In the genomic region with DNA sequence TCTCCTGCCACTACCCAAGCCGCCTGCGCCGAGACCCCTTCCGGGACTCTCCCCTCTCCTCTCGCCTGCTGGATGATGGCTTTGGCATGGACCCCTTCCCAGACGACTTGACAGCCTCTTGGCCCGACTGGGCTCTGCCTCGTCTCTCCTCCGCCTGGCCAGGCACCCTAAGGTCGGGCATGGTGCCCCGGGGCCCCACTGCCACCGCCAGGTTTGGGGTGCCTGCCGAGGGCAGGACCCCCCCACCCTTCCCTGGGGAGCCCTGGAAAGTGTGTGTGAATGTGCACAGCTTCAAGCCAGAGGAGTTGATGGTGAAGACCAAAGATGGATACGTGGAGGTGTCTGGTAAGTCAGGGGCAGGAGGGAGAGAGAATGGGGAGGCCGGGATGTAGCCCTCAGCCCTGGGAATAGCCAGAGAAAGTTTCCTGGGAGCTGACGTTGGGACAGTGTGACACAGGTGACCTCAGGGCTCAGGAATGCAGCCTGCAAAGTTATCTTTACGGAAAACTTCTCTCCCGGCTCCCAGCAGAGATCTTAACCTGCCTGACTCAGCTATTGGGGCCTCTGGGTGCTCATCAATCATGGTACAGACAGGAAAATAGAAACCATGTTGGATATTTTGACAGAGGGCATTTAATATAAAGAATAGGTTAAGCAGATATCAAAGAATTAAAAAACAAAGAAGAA, we compare ENCODE assay signal across 8 cellular contexts. TPM values are rescaled to one million over a fixed set of nuclear protein-coding genes. Genes with fewer than 3 reads are reported as not detected.
DNase-seq lines count a peak whose midpoint lies in the region; ATAC-seq, FAIRE-seq and TF ChIP-seq lines count a peak whose summit lies in the region.

No MANE protein-coding gene starts in this region.

- no peaks in the 10 kb centered on the region for H3K27me3 ChIP-seq in body of pancreas
- no peaks in the 10 kb centered on the region for H3K27me3 ChIP-seq in keratinocyte (ENCODE audit: control insufficient read depth, extremely low read depth, insufficient read depth, low read length)

- intact Hi-C loops in body of pancreas (cut with DNase I) = no loop called here
- intact Hi-C loops in sciatic nerve (cut with DNase I) = no loop called here
- intact Hi-C loops in left colon (cut with DNase I, micrococcal nuclease) = no loop called here

- peaks cover 35% of the 10 kb centered on the region for H3K4me1 ChIP-seq in body of pancreas
- H3K4me1 ChIP-seq in keratinocyte (ENCODE audit: control insufficient read depth, extremely low read depth, insufficient read depth, low read length) = peaks cover 28% of the 10 kb centered on the region

- peak; percentile 26 to 66 (median 46) for TF ChIP-seq POLR2A in body of pancreas (IDR thresholded peaks at IDR 0.05)

- H3K27ac ChIP-seq in body of pancreas (peak overlapping the region; percentile 68 to 91 (median 82)), keratinocyte (ENCODE audit: control insufficient read depth, insufficient read depth, low read length) (no peak overlapping the region), temporal lobe (ENCODE audit: low read depth, low read length) (peak overlapping the region; percentile 53)

- H3K36me3 ChIP-seq in body of pancreas (replicated peaks in 1 of 2; ENCODE audit: insufficient read depth in 1 of 2, low read depth in 2 of 2) (no peaks in the 10 kb centered on the region), keratinocyte (ENCODE audit: control insufficient read depth in 2 of 2, extremely low read depth in 1 of 2, insufficient read depth in 2 of 2, low read length in 2 of 2) (no peaks in the 10 kb centered on the region)

- TF ChIP-seq CTCF in body of pancreas (IDR thresholded peaks at IDR 0.05) (no peak), keratinocyte (optimal IDR thresholded peaks at IDR 0.05 in 1 of 3, IDR thresholded peaks at IDR 0.05 in 1 of 3, conservative IDR thresholded peaks at IDR 0.05 in 1 of 3; ENCODE audit: extremely low read depth in 1 of 3, insufficient read depth in 2 of 3, low read length in 3 of 3) (no peak)

- H3K9ac ChIP-seq in keratinocyte (ENCODE audit: control insufficient read depth, extremely low read depth, insufficient read depth, low read length) = no peak overlapping the region

- H3K9me3 ChIP-seq in body of pancreas (no peaks in the 10 kb centered on the region), keratinocyte (ENCODE audit: control insufficient read depth, low read depth, low read length) (no peaks in the 10 kb centered on the region)

- dilution Hi-C loops in keratinocyte (cut with MboI; ENCODE audit: extremely low pct_ligation_motif_present, low sequenced_read_pairs) = no loop called here

- H3K4me2 ChIP-seq in keratinocyte (ENCODE audit: control insufficient read depth, extremely low read depth, insufficient read depth, low read depth, low read length) = peak overlapping the region; percentile 39

- H3K9me1 ChIP-seq in keratinocyte (ENCODE audit: control insufficient read depth, extremely low read depth, insufficient read depth, low read length) = no peaks in the 10 kb centered on the region

- ATAC-seq in body of pancreas (peak; percentile 77), sciatic nerve (no peak), left colon (no peak)

- H3K79me2 ChIP-seq in keratinocyte (ENCODE audit: control insufficient read depth, insufficient read depth, low read length) = no peaks in the 10 kb centered on the region

- DNase-seq in HK-2 (ENCODE audit: unreplicated experiment) = peak; percentile 80
- DNase-seq in body of pancreas = peak; percentile 64 to 73 (median 66)
- DNase-seq in keratinocyte (ENCODE audit: low read depth, low spot score) = no peak
- no peak for DNase-seq in sciatic nerve (ENCODE audit: low spot score)
- DNase-seq in GM19238 (ENCODE audit: insufficient read length, low spot score) = no peak
- DNase-seq in mesenteric fat pad (ENCODE audit: low spot score) = no peak
- DNase-seq in left colon = no peak

- no peak for FAIRE-seq in keratinocyte (lab: Jason Lieb, UNC)

- no peak overlapping the region for H2AFZ ChIP-seq in keratinocyte (ENCODE audit: control insufficient read depth, low read length)

- WGBS in body of pancreas, 2 donors = 32 to 37% methylated on average over 5 to 18 of the region's 18 CpGs

- H4K20me1 ChIP-seq in keratinocyte (ENCODE audit: control insufficient read depth, extremely low read depth, insufficient read depth, low read length) = no peaks in the 10 kb centered on the region

- H3K4me3 ChIP-seq in body of pancreas (no peak overlapping the region), keratinocyte (ENCODE audit: control insufficient read depth in 2 of 3, extremely low read depth in 1 of 3, insufficient read depth in 2 of 3, low read depth in 1 of 3, low read length in 3 of 3) (peak overlapping the region in 1 of 3 experiments; percentile 25)

RNA-seq across cellular contexts. Expression of a gene that starts 0.7 kb away (rescaled TPM):
- 10 to 100 TPM; 14.8 to 22.7 TPM for total RNA-seq in body of pancreas
- 2.5 to 7.4 TPM (median 3.0 TPM) in 3 replicates for polyA plus RNA-seq in keratinocyte
- 52.8 TPM for polyA plus RNA-seq in keratinocyte (2011; ENCODE audit: low read depth)
- 6.3 and 11.7 TPM in 2 replicates for polyA plus RNA-seq in keratinocyte (2011; cell fraction: cytosol; rRNA removed)
- 11.5 and 12.3 TPM in 2 replicates for polyA plus RNA-seq in keratinocyte (2011; cell fraction: nucleus; rRNA removed)
- 1.0 and 191 TPM in 2 replicates for polyA plus RNA-seq in keratinocyte (2012; ENCODE audit: low replicate concordance)
- polyA minus RNA-seq in keratinocyte = 0.98 to 6.1 TPM (median 1.9 TPM) in 3 replicates
- 6.9 TPM for polyA minus RNA-seq in keratinocyte (2011; cell fraction: cytosol; rRNA and poly(A)+ RNA removed)
- 8.9 and 9.1 TPM in 2 replicates for polyA minus RNA-seq in keratinocyte (2011; cell fraction: nucleus; rRNA and poly(A)+ RNA removed)
- total RNA-seq in temporal lobe = 1.2 TPM
- total RNA-seq in sciatic nerve = 12.5 TPM
- 66.4 TPM for total RNA-seq in mesenteric fat pad
- total RNA-seq in left colon = 10 to 100 TPM in 1 of 2 donors, 1 to 10 TPM in 1; 3.5 to 32.4 TPM

Comparison
In these comparisons a context has a peak if more than half of its experiments do, and no peak if none do; other contexts are left out.
1. DNase-seq: peak in HK-2 (single experiment) and body of pancreas (4 of 4); none in keratinocyte (single experiment), sciatic nerve (single experiment), GM19238 (single experiment), mesenteric fat pad (single experiment) and left colon (0 of 2).